13 cellular contexts compared by ENCODE assay signal in the genomic region with DNA sequence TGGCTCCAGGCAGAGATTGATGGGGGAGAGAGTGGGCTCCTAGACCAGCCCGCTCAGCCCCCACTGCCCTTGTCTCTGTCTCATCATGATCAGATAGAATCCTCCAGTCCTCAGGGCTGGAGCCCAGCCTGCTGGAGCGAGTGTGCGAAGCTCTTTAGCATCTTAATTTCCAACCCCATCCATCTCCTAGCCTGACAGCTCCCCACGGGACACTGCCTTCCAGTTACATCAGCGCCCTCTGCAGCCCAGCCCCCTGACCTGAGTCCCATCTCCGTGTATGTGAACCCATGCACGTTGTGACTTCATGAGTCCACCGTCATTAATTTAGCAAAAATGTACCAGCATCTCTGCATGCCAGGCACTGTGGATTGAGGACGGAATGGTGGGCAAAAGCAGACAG. TPM values are rescaled to one million over a fixed set of nuclear protein-coding genes. Genes with fewer than 3 reads are reported as not detected.
DNase-seq lines count a peak whose midpoint lies in the region; ATAC-seq, FAIRE-seq and TF ChIP-seq lines count a peak whose summit lies in the region.
"Had no signal": no experiment of that assay in that cellular context is flagged by ENCODE, and none has a peak within 500 bp of the region (broad histone marks: within the 10 kb centered on the region; RNA-seq: fewer than 3 reads in every experiment).

No MANE protein-coding gene starts in this region.

- H2BK12ac ChIP-seq in trophoblast cell (ENCODE audit: low read length): no peak overlapping the region

- H3K36me3 Mint-ChIP-seq in naive thymus-derived CD4-positive, alpha-beta T cell: no peaks in the 10 kb centered on the region

- H2AFZ ChIP-seq in endothelial cell of umbilical vein (ENCODE audit: low read depth, low read length) (no peak overlapping the region), trophoblast cell (ENCODE audit: insufficient read depth, low read length, poor library complexity) (no peak overlapping the region)

- dilution Hi-C loops in endothelial cell of umbilical vein (cut with MboI; ENCODE audit: extremely low pct_ligation_motif_present, low sequenced_read_pairs): no loop called here

- H4K20me1 ChIP-seq in endothelial cell of umbilical vein (replicated peaks; ENCODE audit: control insufficient read depth, extremely low read depth, insufficient read depth, low read length): no peaks in the 10 kb centered on the region

- H3K4me3 ChIP-seq in endothelial cell of umbilical vein (replicated peaks in 1 of 3; ENCODE audit: insufficient read depth in 1 of 3, low read depth in 1 of 3, low read length in 3 of 3): no peak overlapping the region
- H3K4me3 ChIP-seq in trophoblast cell (ENCODE audit: low read depth, low read length): no peak overlapping the region
- H3K4me3 ChIP-seq in naive thymus-derived CD4-positive, alpha-beta T cell (ENCODE audit: low read length): no peak overlapping the region

- H3K4me2 ChIP-seq in endothelial cell of umbilical vein (ENCODE audit: insufficient read depth, low read length): no peak overlapping the region
- no peak overlapping the region for H3K4me2 ChIP-seq in trophoblast cell (ENCODE audit: low read length)

- no peak overlapping the region for H3K18ac ChIP-seq in trophoblast cell (ENCODE audit: low read length)

- H3K4me1 Mint-ChIP-seq in naive thymus-derived CD4-positive, alpha-beta T cell: peaks cover 4 to 15% (median 11%) of the 10 kb centered on the region in 7 donors

- H3K4me3 Mint-ChIP-seq in naive thymus-derived CD4-positive, alpha-beta T cell: no peak overlapping the region
- H3K4me3 Mint-ChIP-seq: T-helper 2 cell treated with Interferon-gamma antibody and Interleukin-4, amounts not matched to agents 5 μg/mL and 100 μg/mL, for 36 hours had no signal

- H3K36me3 ChIP-seq in endothelial cell of umbilical vein (ENCODE audit: control insufficient read depth in 2 of 2, extremely low read depth in 1 of 2, insufficient read depth in 2 of 2, low read length in 2 of 2): no peaks in the 10 kb centered on the region
- no peaks in the 10 kb centered on the region for H3K36me3 ChIP-seq in trophoblast cell (ENCODE audit: control insufficient read depth in 1 of 2, insufficient read depth in 2 of 2, low read length in 2 of 2)
- H3K36me3 ChIP-seq in naive thymus-derived CD4-positive, alpha-beta T cell (ENCODE audit: control insufficient read depth in 2 of 3, insufficient read depth in 3 of 3, low read length in 3 of 3): no peaks in the 10 kb centered on the region
- H3K36me3 ChIP-seq: neutrophil had no signal

- no peak overlapping the region for H3K23ac ChIP-seq in trophoblast cell (ENCODE audit: low read length)

- H3K9me3 ChIP-seq in endothelial cell of umbilical vein (replicated peaks; ENCODE audit: control insufficient read depth, insufficient read depth, low read length): no peaks in the 10 kb centered on the region
- H3K9me3 ChIP-seq in trophoblast cell (ENCODE audit: insufficient read depth, low read depth, low read length): no peaks in the 10 kb centered on the region
- H3K9me3 ChIP-seq in naive thymus-derived CD4-positive, alpha-beta T cell (ENCODE audit: control insufficient read depth in 2 of 3, low read length in 3 of 3): no peaks in the 10 kb centered on the region
- H3K9me3 ChIP-seq: neutrophil had no signal

- no peak overlapping the region for H2AK5ac ChIP-seq in trophoblast cell (ENCODE audit: low read length)

- BruUV-seq in endothelial cell of umbilical vein (replicated peaks; lab: Mats Ljungman, UMichigan): no TSS peak

- no peak for TF ChIP-seq POLR2A in endothelial cell of umbilical vein (IDR thresholded peaks at IDR 0.05; ENCODE audit: low read depth, low read length)

- CTCF ChIA-PET in endothelial cell of umbilical vein (lab: Charles Lee): interaction anchor here (0.6 to 1.6 kb wide), 6 partner anchors 23 to 499 kb away, joined by 3 to 8 read pairs (median 4); no protein-coding TSS in a partner anchor
- CTCF ChIA-PET in naive thymus-derived CD4-positive, alpha-beta T cell (lab: Charles Lee): no interaction called here

- no peak overlapping the region for H3K4ac ChIP-seq in trophoblast cell (ENCODE audit: low read depth, low read length)

- FAIRE-seq in endothelial cell of umbilical vein (lab: Jason Lieb, UNC): no peak

- H4K12ac ChIP-seq in trophoblast cell (ENCODE audit: low read depth, low read length): no peak overlapping the region

- H4K91ac ChIP-seq in trophoblast cell (ENCODE audit: low read depth, low read length): no peak overlapping the region

- intact Hi-C loops in endothelial cell of umbilical vein (cut with micrococcal nuclease): loop anchor here (2.0 kb wide), 1 partner anchor 499 kb away; no protein-coding TSS in a partner anchor
- intact Hi-C loops in naive thymus-derived CD4-positive, alpha-beta T cell (cut with micrococcal nuclease): no loop called here

- H4K8ac ChIP-seq in trophoblast cell (ENCODE audit: low read depth, low read length): no peak overlapping the region

- DNase-seq in DMS 273 (lab: John Stamatoyannopoulos, UW; ENCODE audit: unreplicated experiment): peak; percentile 63
- no peak for DNase-seq in DMS 273 treated with DMSO at 0.1 percent for 48 hours (lab: John Stamatoyannopoulos, UW)
- peak; percentile 70 for DNase-seq in NCI-H2227 (lab: John Stamatoyannopoulos, UW; ENCODE audit: unreplicated experiment)
- DNase-seq in endothelial cell of umbilical vein (ENCODE audit: low read depth, low spot score): peak; percentile 19
- DNase-seq in trophoblast cell: peak; percentile 9 to 26
- DNase-seq in naive thymus-derived CD4-positive, alpha-beta T cell: no peak
- DNase-seq: activated naive CD4-positive, alpha-beta T cell treated with Interleukin-2 at 50 U/mL for 16 hours; NCI-H1105 had no signal

- TF ChIP-seq CTCF in endothelial cell of umbilical vein (IDR thresholded peaks at IDR 0.05; ENCODE audit: extremely low read depth in 1 of 2, insufficient read depth in 1 of 2, low read depth in 1 of 2, low read length in 2 of 2): peak in 1 of 2 donors; percentile 5

- no peak overlapping the region for H2BK120ac ChIP-seq in trophoblast cell (ENCODE audit: insufficient read depth, low read length, poor library complexity)

- H3K27me3 Mint-ChIP-seq in naive thymus-derived CD4-positive, alpha-beta T cell: peaks cover 0 to 2% (median 0%) of the 10 kb centered on the region in 5 donors

- no peaks in the 10 kb centered on the region for H3K9me1 ChIP-seq in endothelial cell of umbilical vein (replicated peaks; ENCODE audit: control insufficient read depth, extremely low read depth, insufficient read depth, low read length)

- no peak overlapping the region for H3K9ac ChIP-seq in endothelial cell of umbilical vein (replicated peaks; ENCODE audit: extremely low read depth, insufficient read depth, low read length)
- peak overlapping the region; percentile 3 for H3K9ac ChIP-seq in trophoblast cell (ENCODE audit: low read length)

- POLR2A ChIA-PET in endothelial cell of umbilical vein (lab: Charles Lee): no interaction called here
- POLR2A ChIA-PET in naive thymus-derived CD4-positive, alpha-beta T cell (lab: Charles Lee): no interaction called here

- H3K4me1 ChIP-seq in endothelial cell of umbilical vein (ENCODE audit: control insufficient read depth, extremely low read depth, insufficient read depth, low read length) (peaks cover 6% of the 10 kb centered on the region), trophoblast cell (ENCODE audit: control insufficient read depth in 1 of 2, insufficient read depth in 2 of 2, low read length in 2 of 2) (peaks cover 10 to 11% of the 10 kb centered on the region in 2 experiments)
- H3K4me1 ChIP-seq in naive thymus-derived CD4-positive, alpha-beta T cell (ENCODE audit: control insufficient read depth in 2 of 2, insufficient read depth in 2 of 2, low read length in 2 of 2): peaks cover 8 to 10% of the 10 kb centered on the region in 2 donors

- no peak overlapping the region for H3K27ac Mint-ChIP-seq in naive thymus-derived CD4-positive, alpha-beta T cell
- H3K27ac Mint-ChIP-seq: T-helper 2 cell treated with Interferon-gamma antibody and Interleukin-4, amounts not matched to agents 5 μg/mL and 100 μg/mL, for 36 hours had no signal

- no peak overlapping the region for H3K14ac ChIP-seq in trophoblast cell (ENCODE audit: low read length)

- no peak overlapping the region for H2BK5ac ChIP-seq in trophoblast cell (ENCODE audit: low read depth, low read length, poor library complexity)

- H3K9me3 Mint-ChIP-seq in naive thymus-derived CD4-positive, alpha-beta T cell: no peaks in the 10 kb centered on the region
- H3K9me3 Mint-ChIP-seq: T-helper 2 cell treated with Interferon-gamma antibody and Interleukin-4, amounts not matched to agents 5 μg/mL and 100 μg/mL, for 36 hours had no signal

- H3K27ac ChIP-seq in endothelial cell of umbilical vein (ENCODE audit: insufficient read depth, low read depth, low read length) (no peak overlapping the region), trophoblast cell (ENCODE audit: low read depth, low read length) (no peak overlapping the region)
- H3K27ac ChIP-seq in naive thymus-derived CD4-positive, alpha-beta T cell (ENCODE audit: low read depth, low read length): no peak overlapping the region
- H3K27ac ChIP-seq: neutrophil had no signal

- H3K79me2 ChIP-seq in endothelial cell of umbilical vein (ENCODE audit: control insufficient read depth, insufficient read depth, low read length): peaks cover 2% of the 10 kb centered on the region
- peaks cover 1% of the 10 kb centered on the region for H3K79me2 ChIP-seq in trophoblast cell (ENCODE audit: control insufficient read depth, insufficient read depth, low read length, poor library complexity)

- ATAC-seq in HG02571 (IDR thresholded peaks at IDR 0.05; ENCODE audit: unreplicated experiment) (no peak), GM21528 (IDR thresholded peaks at IDR 0.05; ENCODE audit: low FRiP score, unreplicated experiment) (no peak)
- no peak for ATAC-seq in naive thymus-derived CD4-positive, alpha-beta T cell

- no CpG with 5 or more reads among the region's 9 CpGs for WGBS in trophoblast cell (ENCODE audit: extremely low coverage, insufficient coverage, insufficient read length)

- peaks cover 4 to 9% of the 10 kb centered on the region in 2 experiments for H3K27me3 ChIP-seq in endothelial cell of umbilical vein (ENCODE audit: control insufficient read depth in 2 of 2, insufficient read depth in 2 of 2, low read length in 2 of 2)
- no peaks in the 10 kb centered on the region for H3K27me3 ChIP-seq in trophoblast cell (ENCODE audit: insufficient read depth, low read length)
- H3K27me3 ChIP-seq in naive thymus-derived CD4-positive, alpha-beta T cell (ENCODE audit: control insufficient read depth in 2 of 2, insufficient read depth in 2 of 2, low read length in 2 of 2): no peaks in the 10 kb centered on the region

- H3K79me1 ChIP-seq in trophoblast cell (ENCODE audit: low read length): peaks cover 6% of the 10 kb centered on the region

RNA-seq across cellular contexts. Expression of a gene that starts 2.1 kb away (rescaled TPM):
- total RNA-seq in endothelial cell of umbilical vein: not detected in 2 replicates
- polyA plus RNA-seq in endothelial cell of umbilical vein: not detected in 2 replicates
- polyA plus RNA-seq in endothelial cell of umbilical vein (2011; cell fraction: cytosol; rRNA removed): not detected in 2 replicates
- polyA plus RNA-seq in endothelial cell of umbilical vein (2011; cell fraction: nucleus; rRNA removed): not detected in 2 replicates
- not detected in 2 replicates for polyA plus RNA-seq in endothelial cell of umbilical vein (2012)
- not detected in 2 replicates for polyA minus RNA-seq in endothelial cell of umbilical vein
- not detected for polyA minus RNA-seq in endothelial cell of umbilical vein (2011; cell fraction: cytosol; rRNA and poly(A)+ RNA removed)
- polyA minus RNA-seq in endothelial cell of umbilical vein (2011; cell fraction: nucleus; rRNA and poly(A)+ RNA removed): not detected in 2 replicates
- polyA plus RNA-seq in trophoblast cell (2013): 0.07 and 0.11 TPM in 2 replicates
- total RNA-seq in naive thymus-derived CD4-positive, alpha-beta T cell: not detected
- not detected for polyA plus RNA-seq in naive thymus-derived CD4-positive, alpha-beta T cell
- total RNA-seq: A172 had no signal

RNA-seq across cellular contexts. Expression of a gene that starts 4.5 kb away (rescaled TPM):
- total RNA-seq in endothelial cell of umbilical vein: 140 and 146 TPM in 2 replicates
- 123 and 130 TPM in 2 replicates for polyA plus RNA-seq in endothelial cell of umbilical vein
- 150 and 190 TPM in 2 replicates for polyA plus RNA-seq in endothelial cell of umbilical vein (2011; cell fraction: cytosol; rRNA removed)
- polyA plus RNA-seq in endothelial cell of umbilical vein (2011; cell fraction: nucleus; rRNA removed): 106 and 107 TPM in 2 replicates
- polyA plus RNA-seq in endothelial cell of umbilical vein (2012): 106 and 145 TPM in 2 replicates
- 121 and 142 TPM in 2 replicates for polyA minus RNA-seq in endothelial cell of umbilical vein
- 156 TPM for polyA minus RNA-seq in endothelial cell of umbilical vein (2011; cell fraction: cytosol; rRNA and poly(A)+ RNA removed)
- 22.6 and 36.0 TPM in 2 replicates for polyA minus RNA-seq in endothelial cell of umbilical vein (2011; cell fraction: nucleus; rRNA and poly(A)+ RNA removed)
- polyA plus RNA-seq in trophoblast cell (2013): 113 and 120 TPM in 2 replicates
- total RNA-seq in naive thymus-derived CD4-positive, alpha-beta T cell: 100 to 1,000 TPM in 1 of 5 experiments, 10 to 100 TPM in 4; 46.9 to 146 (median 70.1) TPM
- 10 to 100 TPM; 34.3 to 48.9 TPM for polyA plus RNA-seq in naive thymus-derived CD4-positive, alpha-beta T cell

RNA-seq across cellular contexts. Expression of a gene that starts 15.5 kb away (rescaled TPM):
- total RNA-seq in endothelial cell of umbilical vein: 93.6 and 111 TPM in 2 replicates
- 48.9 and 54.6 TPM in 2 replicates for polyA plus RNA-seq in endothelial cell of umbilical vein
- 41.5 and 43.0 TPM in 2 replicates for polyA plus RNA-seq in endothelial cell of umbilical vein (2011; cell fraction: cytosol; rRNA removed)
- polyA plus RNA-seq in endothelial cell of umbilical vein (2011; cell fraction: nucleus; rRNA removed): 114 and 135 TPM in 2 replicates
- 85.2 and 116 TPM in 2 replicates for polyA plus RNA-seq in endothelial cell of umbilical vein (2012)
- polyA minus RNA-seq in endothelial cell of umbilical vein: 77.6 and 97.5 TPM in 2 replicates
- 11.9 TPM for polyA minus RNA-seq in endothelial cell of umbilical vein (2011; cell fraction: cytosol; rRNA and poly(A)+ RNA removed)
- 36.8 and 38.3 TPM in 2 replicates for polyA minus RNA-seq in endothelial cell of umbilical vein (2011; cell fraction: nucleus; rRNA and poly(A)+ RNA removed)
- 264 and 289 TPM in 2 replicates for polyA plus RNA-seq in trophoblast cell (2013)
- total RNA-seq in naive thymus-derived CD4-positive, alpha-beta T cell: 10 to 100 TPM; 11.2 to 22.0 (median 15.9) TPM
- polyA plus RNA-seq in naive thymus-derived CD4-positive, alpha-beta T cell: 1 to 10 TPM; 2.8 to 7.5 TPM

RNA-seq across cellular contexts. Expression of a gene that starts 40.7 kb away (rescaled TPM):
- not detected in 2 replicates for total RNA-seq in endothelial cell of umbilical vein
- polyA plus RNA-seq in endothelial cell of umbilical vein: not detected in 2 replicates
- polyA plus RNA-seq in endothelial cell of umbilical vein (2011; cell fraction: cytosol; rRNA removed): not detected in 2 replicates
- not detected in 2 replicates for polyA plus RNA-seq in endothelial cell of umbilical vein (2011; cell fraction: nucleus; rRNA removed)
- not detected in 2 replicates for polyA plus RNA-seq in endothelial cell of umbilical vein (2012)
- polyA minus RNA-seq in endothelial cell of umbilical vein: not detected in 2 replicates
- polyA minus RNA-seq in endothelial cell of umbilical vein (2011; cell fraction: cytosol; rRNA and poly(A)+ RNA removed): not detected
- polyA minus RNA-seq in endothelial cell of umbilical vein (2011; cell fraction: nucleus; rRNA and poly(A)+ RNA removed): not detected in 2 replicates
- not detected in 2 replicates for polyA plus RNA-seq in trophoblast cell (2013)
- total RNA-seq in naive thymus-derived CD4-positive, alpha-beta T cell: not detected
- polyA plus RNA-seq in naive thymus-derived CD4-positive, alpha-beta T cell: not detected
- total RNA-seq: A172 had no signal

RNA-seq across cellular contexts. Expression of a gene that starts 50.2 kb away (rescaled TPM):
- 0.42 and 0.55 TPM in 2 replicates for total RNA-seq in endothelial cell of umbilical vein
- 0.08 and 0.48 TPM in 2 replicates for polyA plus RNA-seq in endothelial cell of umbilical vein
- not detected in 2 replicates for polyA plus RNA-seq in endothelial cell of umbilical vein (2011; cell fraction: cytosol; rRNA removed)
- 0.50 and 1.2 TPM in 2 replicates for polyA plus RNA-seq in endothelial cell of umbilical vein (2011; cell fraction: nucleus; rRNA removed)
- not detected in 2 replicates for polyA plus RNA-seq in endothelial cell of umbilical vein (2012)
- polyA minus RNA-seq in endothelial cell of umbilical vein: 0.42 and 0.63 TPM in 2 replicates
- polyA minus RNA-seq in endothelial cell of umbilical vein (2011; cell fraction: cytosol; rRNA and poly(A)+ RNA removed): not detected
- not detected in 2 replicates for polyA minus RNA-seq in endothelial cell of umbilical vein (2011; cell fraction: nucleus; rRNA and poly(A)+ RNA removed)
- 0.04 and 0.11 TPM in 2 replicates for polyA plus RNA-seq in trophoblast cell (2013)
- total RNA-seq in naive thymus-derived CD4-positive, alpha-beta T cell: 1 to 10 TPM in 1 of 5 experiments, under 1 TPM in 2, not detected in 2; 0.44 to 1.7 (median 0.48) TPM
- not detected for polyA plus RNA-seq in naive thymus-derived CD4-positive, alpha-beta T cell
- total RNA-seq: A172 had no signal

Comparison
In these comparisons a context has a peak if more than half of its experiments do, and no peak if none do; other contexts are left out.
1. DNase-seq: peak in DMS 273 (single experiment), NCI-H2227 (single experiment), endothelial cell of umbilical vein (single experiment) and trophoblast cell (2 of 2); none in DMS 273 treated with DMSO at 0.1 percent for 48 hours (single experiment) and naive thymus-derived CD4-positive, alpha-beta T cell (0 of 9).